ENCODE assay signal across 11 cellular contexts in the genomic region with DNA sequence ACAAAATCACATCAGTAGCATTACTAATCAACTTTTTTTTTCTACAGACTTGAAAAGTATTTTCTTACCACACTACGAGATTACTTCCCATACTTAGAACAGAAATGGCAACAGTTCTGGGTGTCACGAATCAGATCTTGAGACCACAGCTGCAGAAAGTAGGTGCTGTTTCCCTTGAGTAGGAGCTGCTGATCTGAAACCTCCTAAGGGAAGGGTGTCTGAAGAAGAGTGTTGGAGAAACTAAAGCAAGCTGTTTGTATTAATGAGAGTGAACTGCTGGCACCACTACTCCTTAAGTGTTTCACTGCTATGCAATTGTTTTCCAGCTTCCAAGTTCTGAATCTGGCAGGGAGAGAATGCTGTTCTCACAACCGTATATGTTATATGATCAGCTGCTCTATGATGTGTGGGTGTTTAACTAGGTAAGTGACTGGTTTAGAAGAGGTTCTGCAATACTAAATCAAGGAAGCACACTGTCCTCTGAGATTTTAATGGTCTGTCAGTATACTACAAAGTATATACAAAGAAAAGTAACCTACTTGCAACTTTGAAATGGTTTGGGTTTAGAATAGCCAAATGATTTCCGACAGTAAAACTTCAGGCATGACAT. TPM values are rescaled to one million over a fixed set of nuclear protein-coding genes. Genes with fewer than 3 reads are reported as not detected.
DNase-seq lines count a peak whose midpoint lies in the region; ATAC-seq, FAIRE-seq and TF ChIP-seq lines count a peak whose summit lies in the region.
"Had no signal": no experiment of that assay in that cellular context is flagged by ENCODE, and none has a peak within 500 bp of the region (broad histone marks: within the 10 kb centered on the region; RNA-seq: fewer than 3 reads in every experiment).

No MANE protein-coding gene starts in this region.

- H3K9me3 ChIP-seq in HepG2 (ENCODE audit: low read length) (no peaks in the 10 kb centered on the region), right lobe of liver (no peaks in the 10 kb centered on the region), SK-N-MC (ENCODE audit: low read depth, low read length) (no peaks in the 10 kb centered on the region), upper lobe of left lung (no peaks in the 10 kb centered on the region)

- TF ChIP-seq RAD21 in HepG2 (CRISPR knock-in tag; IDR thresholded peaks at IDR 0.05), result no peak

- in situ Hi-C loops in HepG2 (cut with HindIII; ENCODE audit: extremely low pct_ligation_motif_present, low pct_unique_long_range_greater_than_20kb), result no loop called here

- H3K4me2 ChIP-seq in HepG2 (ENCODE audit: low read depth, low read length), result peak overlapping the region; percentile 99; the same call in 1 of the 2 replicates

- no peak for FAIRE-seq in HepG2 (lab: Jason Lieb, UNC)

- TF ChIP-seq POLR2A in HepG2 (IDR thresholded peaks at IDR 0.05; ENCODE audit: insufficient read depth in 1 of 2, low read depth in 2 of 2, low read length in 2 of 2), result no peak
- TF ChIP-seq POLR2A in right lobe of liver (IDR thresholded peaks at IDR 0.05), result no peak
- TF ChIP-seq POLR2A in upper lobe of left lung (IDR thresholded peaks at IDR 0.05), result no peak

- BruUV-seq in HepG2 (replicated peaks; lab: Mats Ljungman, UMichigan), result no TSS peak

- H3K27ac ChIP-seq in HepG2 (ENCODE audit: extremely low read length, insufficient read depth, low read length) (no peak overlapping the region), right lobe of liver (peak overlapping the region in 1 of 3 donors; percentile 4), SK-N-MC (peak overlapping the region; percentile 72), upper lobe of left lung (peak overlapping the region in 3 of 4 donors; percentile 10 to 22 (median 11))
- H3K27ac ChIP-seq: C4-2B had no signal

- no peak for TF ChIP-seq CTCF in HepG2 (CRISPR knock-in tag; IDR thresholded peaks at IDR 0.05)
- no peak for TF ChIP-seq CTCF in right lobe of liver (IDR thresholded peaks at IDR 0.05)
- TF ChIP-seq CTCF in upper lobe of left lung (IDR thresholded peaks at IDR 0.05), result no peak

- no peaks in the 10 kb centered on the region; a peak in 1 of 5 replicates for H3K27me3 ChIP-seq in HepG2 (ENCODE audit: control insufficient read depth in 1 of 2, insufficient read depth in 2 of 2, low read length in 2 of 2)
- no peaks in the 10 kb centered on the region for H3K27me3 ChIP-seq in right lobe of liver
- no peaks in the 10 kb centered on the region for H3K27me3 ChIP-seq in upper lobe of left lung

- H3K36me3 ChIP-seq in HepG2 (replicated peaks in 1 of 2; ENCODE audit: control insufficient read depth in 1 of 2, insufficient read depth in 2 of 2, low read length in 2 of 2) (no peaks in the 10 kb centered on the region), right lobe of liver (no peaks in the 10 kb centered on the region), SK-N-MC (ENCODE audit: insufficient read depth, low read length) (no peaks in the 10 kb centered on the region), upper lobe of left lung (no peaks in the 10 kb centered on the region)

- H3K79me2 ChIP-seq in HepG2 (ENCODE audit: insufficient read depth, low read length), result peaks cover 71% of the 10 kb centered on the region

- H3K4me1 ChIP-seq in HepG2 (ENCODE audit: insufficient read depth, low read length), result peaks cover 43% of the 10 kb centered on the region
- H3K4me1 ChIP-seq in right lobe of liver, result peaks cover 0 to 41% (median 18%) of the 10 kb centered on the region in 4 donors
- H3K4me1 ChIP-seq in upper lobe of left lung, result peaks cover 33 to 47% (median 36%) of the 10 kb centered on the region in 4 donors

- no peak overlapping the region for H2AFZ ChIP-seq in HepG2 (ENCODE audit: low read length)

- DNase-seq in HepG2 (ENCODE audit: low spot score) (no peak), right lobe of liver (no peak), SK-N-MC (ENCODE audit: low read depth, low spot score) (no peak), foreskin melanocyte (peak; percentile 29), upper lobe of left lung (no peak), NCI-H187 (lab: John Stamatoyannopoulos, UW) (no peak), SKM-1 (lab: John Stamatoyannopoulos, UW; ENCODE audit: unreplicated experiment) (no peak)
- DNase-seq: amygdala, SHP77 had no signal

- H4K20me1 ChIP-seq in HepG2 (ENCODE audit: insufficient read depth, low read length), result peaks cover 32% of the 10 kb centered on the region

- CTCF ChIA-PET in HepG2 (lab: Yijun Ruan, JAX; ENCODE audit: low intra/inter-chr PET ratio, low total read pairs), result no interaction called here

- TF ChIP-seq EP300 in HepG2 (IDR thresholded peaks at IDR 0.05; ENCODE audit: low read depth in 2 of 2, low read length in 2 of 2), result no peak
- no peak for TF ChIP-seq EP300 in HepG2 (CRISPR knock-in tag; IDR thresholded peaks at IDR 0.05; ENCODE audit: borderline replicate concordance)
- no peak for TF ChIP-seq EP300 in upper lobe of left lung (IDR thresholded peaks at IDR 0.05)

- H3K9ac ChIP-seq in HepG2 (ENCODE audit: insufficient read depth, low read depth, low read length) (no peak overlapping the region), SK-N-MC (ENCODE audit: insufficient read length) (peak overlapping the region; percentile 81)

- intact Hi-C loops in HepG2 (cut with micrococcal nuclease; ENCODE audit: unreplicated experiment), result no loop called here
- intact Hi-C loops in right lobe of liver (cut with DNase I), result no loop called here

- H3K4me3 ChIP-seq in HepG2 (replicated peaks in 1 of 3; ENCODE audit: insufficient read depth in 1 of 3, low read depth in 2 of 3, low read length in 3 of 3) (peak overlapping the region in 1 of 3 experiments; percentile 22; a peak in 1 of 6 replicates), right lobe of liver (no peak overlapping the region), SK-N-MC (peak overlapping the region; percentile 77), upper lobe of left lung (no peak overlapping the region)

- ATAC-seq in HepG2 (no peak), right lobe of liver (no peak), upper lobe of left lung (ENCODE audit: low FRiP score in 2 of 2) (no peak), HG02870 (IDR thresholded peaks at IDR 0.05; ENCODE audit: unreplicated experiment) (no peak)

- WGBS in HepG2 (ENCODE audit: low lambda C conversion rate), result 86% methylated on average over 4 of the region's 4 CpGs
- WGBS in right lobe of liver (ENCODE audit: insufficient coverage, low coverage, low lambda C conversion rate, missing lambda C conversion rate), result 36% methylated on average over 4 of the region's 4 CpGs
- 39 to 48% methylated on average over 4 of the region's 4 CpGs for WGBS in upper lobe of left lung, 2 donors

- POLR2A ChIA-PET in HepG2 (lab: Yijun Ruan, JAX), result interaction anchor here (0.9 to 1.9 kb wide), 2 partner anchors 9 to 56 kb away, joined by 3 to 11 read pairs; partner anchors contain the start of gene PHB1

RNA-seq across cellular contexts. Expression of gene ZNF652, which starts 3.3 kb away (rescaled TPM):
- total RNA-seq in HepG2 (2016; rRNA removed; fragmentation: Illumina TruSeq; extraction: Trizol) (30.2 and 58.2 TPM in 2 replicates), right lobe of liver (10 to 100 TPM; 16.9 to 36.8 (median 24.3) TPM), upper lobe of left lung (10 to 100 TPM; 29.4 to 69.4 (median 41.5) TPM)
- 12.2 and 13.8 TPM in 2 replicates for total RNA-seq in HepG2 (2016; cell fraction: cytosol; rRNA removed; fragmentation: Illumina TruSeq; extraction: Trizol; ENCODE audit: low read depth)
- 28.9 and 51.4 TPM in 2 replicates for total RNA-seq in HepG2 (2016; cell fraction: insoluble cytoplasmic fraction; rRNA removed; fragmentation: Illumina TruSeq; extraction: Trizol)
- total RNA-seq in HepG2 (2016; cell fraction: membrane; rRNA removed; fragmentation: Illumina TruSeq; extraction: Trizol), result 22.6 and 24.4 TPM in 2 replicates
- 28.7 and 34.7 TPM in 2 replicates for total RNA-seq in HepG2 (2016; cell fraction: nucleus; rRNA removed; fragmentation: Illumina TruSeq; extraction: Trizol)
- polyA plus RNA-seq in HepG2 (2011; rRNA removed), result 15.8 and 16.2 TPM in 2 replicates
- 8.1 and 11.9 TPM in 2 replicates for polyA plus RNA-seq in HepG2 (2011; cell fraction: cytosol; rRNA removed)
- 10.7 and 11.7 TPM in 2 replicates for polyA plus RNA-seq in HepG2 (2011; cell fraction: nucleus; rRNA removed)
- polyA plus RNA-seq in HepG2 (2012), result 9.9 and 13.6 TPM in 2 replicates
- polyA plus RNA-seq in HepG2 (2016; cell fraction: cytosol; fragmentation: Illumina TruSeq; extraction: Trizol; ENCODE audit: low read depth), result 1.9 and 2.2 TPM in 2 replicates
- 36.1 and 37.0 TPM in 2 replicates for polyA plus RNA-seq in HepG2 (2016; cell fraction: insoluble cytoplasmic fraction; fragmentation: Illumina TruSeq; extraction: Trizol; ENCODE audit: low read depth)
- polyA plus RNA-seq in HepG2 (2016; cell fraction: membrane; fragmentation: Illumina TruSeq; extraction: Trizol; ENCODE audit: low read depth), result 8.3 and 8.9 TPM in 2 replicates
- polyA plus RNA-seq in HepG2 (2016; cell fraction: nucleus; fragmentation: Illumina TruSeq; extraction: Trizol; ENCODE audit: insufficient read depth, low read depth), result 34.4 and 37.4 TPM in 2 replicates
- 46.7 and 47.2 TPM in 2 replicates for polyA minus RNA-seq in HepG2 (2011; rRNA and poly(A)+ RNA removed; ENCODE audit: low replicate concordance)
- 38.3 and 51.1 TPM in 2 replicates for polyA minus RNA-seq in HepG2 (2011; cell fraction: cytosol; rRNA and poly(A)+ RNA removed)
- polyA minus RNA-seq in HepG2 (2011; cell fraction: nucleus; rRNA and poly(A)+ RNA removed), result 32.1 and 40.2 TPM in 2 replicates

RNA-seq across cellular contexts. Expression of gene PHB1, which starts 55.9 kb away (rescaled TPM):
- total RNA-seq in HepG2 (2016; rRNA removed; fragmentation: Illumina TruSeq; extraction: Trizol) (515 and 623 TPM in 2 replicates), right lobe of liver (100 to 1,000 TPM in 5 of 6 experiments, 10 to 100 TPM in 1; 88.5 to 131 (median 102) TPM), upper lobe of left lung (100 to 1,000 TPM in 2 of 6 donors, 10 to 100 TPM in 4; 19.9 to 144 (median 68.8) TPM)
- 133 and 145 TPM in 2 replicates for total RNA-seq in HepG2 (2016; cell fraction: cytosol; rRNA removed; fragmentation: Illumina TruSeq; extraction: Trizol; ENCODE audit: low read depth)
- total RNA-seq in HepG2 (2016; cell fraction: insoluble cytoplasmic fraction; rRNA removed; fragmentation: Illumina TruSeq; extraction: Trizol), result 510 and 641 TPM in 2 replicates
- total RNA-seq in HepG2 (2016; cell fraction: membrane; rRNA removed; fragmentation: Illumina TruSeq; extraction: Trizol), result 238 and 242 TPM in 2 replicates
- total RNA-seq in HepG2 (2016; cell fraction: nucleus; rRNA removed; fragmentation: Illumina TruSeq; extraction: Trizol), result 214 and 243 TPM in 2 replicates
- polyA plus RNA-seq in HepG2 (2011; rRNA removed), result 688 and 721 TPM in 2 replicates
- 568 and 609 TPM in 2 replicates for polyA plus RNA-seq in HepG2 (2011; cell fraction: cytosol; rRNA removed)
- polyA plus RNA-seq in HepG2 (2011; cell fraction: nucleus; rRNA removed), result 175 and 197 TPM in 2 replicates
- 461 and 478 TPM in 2 replicates for polyA plus RNA-seq in HepG2 (2012)
- polyA plus RNA-seq in HepG2 (2016; cell fraction: cytosol; fragmentation: Illumina TruSeq; extraction: Trizol; ENCODE audit: low read depth), result 175 and 189 TPM in 2 replicates
- polyA plus RNA-seq in HepG2 (2016; cell fraction: insoluble cytoplasmic fraction; fragmentation: Illumina TruSeq; extraction: Trizol; ENCODE audit: low read depth), result 675 and 689 TPM in 2 replicates
- 218 and 222 TPM in 2 replicates for polyA plus RNA-seq in HepG2 (2016; cell fraction: membrane; fragmentation: Illumina TruSeq; extraction: Trizol; ENCODE audit: low read depth)
- 412 and 415 TPM in 2 replicates for polyA plus RNA-seq in HepG2 (2016; cell fraction: nucleus; fragmentation: Illumina TruSeq; extraction: Trizol; ENCODE audit: insufficient read depth, low read depth)
- polyA minus RNA-seq in HepG2 (2011; rRNA and poly(A)+ RNA removed; ENCODE audit: low replicate concordance), result 950 and 1,090 TPM in 2 replicates
- polyA minus RNA-seq in HepG2 (2011; cell fraction: cytosol; rRNA and poly(A)+ RNA removed), result 133 and 158 TPM in 2 replicates
- polyA minus RNA-seq in HepG2 (2011; cell fraction: nucleus; rRNA and poly(A)+ RNA removed), result 74.5 and 93.1 TPM in 2 replicates
